ENCODE assay signal across 17 cellular contexts in the genomic region with DNA sequence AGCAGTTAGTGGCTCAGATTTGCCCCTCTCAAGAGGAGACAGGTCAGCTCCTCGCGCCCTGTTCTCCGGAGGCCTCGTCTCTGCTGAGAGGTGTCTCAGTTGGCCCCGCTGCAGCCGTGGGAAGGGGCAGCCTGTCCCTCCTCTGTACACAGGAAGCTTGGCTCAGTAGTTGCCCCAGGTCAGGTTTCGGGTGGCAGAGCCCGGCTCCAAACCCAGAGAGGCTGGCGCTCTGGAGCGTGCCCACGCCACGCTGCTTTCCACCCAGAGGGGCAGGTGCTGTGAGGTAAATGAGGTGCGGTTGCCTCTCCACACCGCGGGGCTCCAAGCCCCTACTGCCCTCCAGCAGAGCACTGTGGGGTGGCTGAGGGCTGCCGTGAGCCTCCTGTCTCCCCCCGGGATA. TPM values are rescaled to one million over a fixed set of nuclear protein-coding genes. Genes with fewer than 3 reads are reported as not detected.
DNase-seq lines count a peak whose midpoint lies in the region; ATAC-seq and TF ChIP-seq lines count a peak whose summit lies in the region.
"Had no signal": no experiment of that assay in that cellular context is flagged by ENCODE, and none has a peak within 500 bp of the region (broad histone marks: within the 10 kb centered on the region; RNA-seq: fewer than 3 reads in every experiment).

No MANE protein-coding gene starts in this region.

- CTCF ChIA-PET in naive thymus-derived CD4-positive, alpha-beta T cell (lab: Charles Lee), result interaction anchor here (1.5 to 3.9 kb wide), 4 partner anchors 30 to 62 kb away, joined by 4 to 29 read pairs (median 6); no protein-coding TSS in a partner anchor

- no peak overlapping the region for H3K4me3 Mint-ChIP-seq in naive thymus-derived CD4-positive, alpha-beta T cell
- H3K4me3 Mint-ChIP-seq: memory B cell had no signal

- no peak overlapping the region for H4K91ac ChIP-seq in trophoblast cell (ENCODE audit: low read depth, low read length)

- H3K9ac ChIP-seq in colonic mucosa (ENCODE audit: low read depth in 2 of 2, low read length in 2 of 2), result no peak overlapping the region
- H3K9ac ChIP-seq in trophoblast cell (ENCODE audit: low read length), result no peak overlapping the region

- no peak overlapping the region for H2AFZ ChIP-seq in trophoblast cell (ENCODE audit: insufficient read depth, low read length, poor library complexity)

- H3K79me2 ChIP-seq in trophoblast cell (ENCODE audit: control insufficient read depth, insufficient read depth, low read length, poor library complexity), result no peaks in the 10 kb centered on the region

- no peak overlapping the region for H2AK5ac ChIP-seq in trophoblast cell (ENCODE audit: low read length)

- DNase-seq in right atrium auricular region (ENCODE audit: low spot score) (no peak), cardiac septum (ENCODE audit: low spot score) (no peak), colonic mucosa (peak; percentile 14), trophoblast cell (no peak), KG1 (lab: John Stamatoyannopoulos, UW) (no peak)
- DNase-seq in naive thymus-derived CD4-positive, alpha-beta T cell, result no peak
- DNase-seq: activated gamma-delta T cell treated with Interleukin-2 at 50 U/mL for 16 hours, C1 segment of cervical spinal cord, kidney glomerular epithelial cell, NCI-H1092 had no signal

- peaks cover 9 to 41% (median 22%) of the 10 kb centered on the region in 7 donors for H3K4me1 Mint-ChIP-seq in naive thymus-derived CD4-positive, alpha-beta T cell

- H3K4me2 ChIP-seq in trophoblast cell (ENCODE audit: low read length), result no peak overlapping the region
- H3K4me2 ChIP-seq: smooth muscle cell had no signal

- H3K27ac Mint-ChIP-seq in naive thymus-derived CD4-positive, alpha-beta T cell, result peak overlapping the region in 5 of 9 donors; percentile 5 to 94 (median 59)
- H3K27ac Mint-ChIP-seq: memory B cell had no signal

- no peak for TF ChIP-seq CTCF in right atrium auricular region (IDR thresholded peaks at IDR 0.05)
- TF ChIP-seq CTCF in colonic mucosa (IDR thresholded peaks at IDR 0.05), result no peak

- no peak overlapping the region for H3K23ac ChIP-seq in trophoblast cell (ENCODE audit: low read length)

- no peak overlapping the region for H3K4me3 ChIP-seq in right atrium auricular region
- no peak overlapping the region for H3K4me3 ChIP-seq in colonic mucosa
- no peak overlapping the region for H3K4me3 ChIP-seq in naive thymus-derived CD4-positive, alpha-beta T cell (ENCODE audit: low read length)
- no peak overlapping the region for H3K4me3 ChIP-seq in trophoblast cell (ENCODE audit: low read depth, low read length)
- H3K4me3 ChIP-seq: body of pancreas, GM12878, smooth muscle cell had no signal

- POLR2A ChIA-PET in naive thymus-derived CD4-positive, alpha-beta T cell (lab: Charles Lee), result interaction anchor here (0.6 kb wide), 1 partner anchor 1675 kb away, joined by 7 read pairs; no protein-coding TSS in a partner anchor

- peak overlapping the region; percentile 58 to 79 for H3K27ac ChIP-seq in right atrium auricular region
- no peak overlapping the region for H3K27ac ChIP-seq in colonic mucosa
- no peak overlapping the region for H3K27ac ChIP-seq in naive thymus-derived CD4-positive, alpha-beta T cell (ENCODE audit: low read depth, low read length)
- no peak overlapping the region for H3K27ac ChIP-seq in trophoblast cell (ENCODE audit: low read depth, low read length)
- H3K27ac ChIP-seq: body of pancreas, HL-60, VCaP had no signal

- no peak overlapping the region for H4K8ac ChIP-seq in trophoblast cell (ENCODE audit: low read depth, low read length)

- no peak overlapping the region for H2BK5ac ChIP-seq in trophoblast cell (ENCODE audit: low read depth, low read length, poor library complexity)

- no peak overlapping the region for H2BK12ac ChIP-seq in trophoblast cell (ENCODE audit: low read length)

- H3K9me3 ChIP-seq in right atrium auricular region, result no peaks in the 10 kb centered on the region
- no peaks in the 10 kb centered on the region for H3K9me3 ChIP-seq in colonic mucosa
- H3K9me3 ChIP-seq in naive thymus-derived CD4-positive, alpha-beta T cell (ENCODE audit: control insufficient read depth in 2 of 3, low read length in 3 of 3), result no peaks in the 10 kb centered on the region
- no peaks in the 10 kb centered on the region for H3K9me3 ChIP-seq in trophoblast cell (ENCODE audit: insufficient read depth, low read depth, low read length)
- H3K9me3 ChIP-seq: body of pancreas had no signal

- intact Hi-C loops in cardiac septum (cut with DNase I), result loop anchor here (5.0 kb wide), 1 partner anchor 64 kb away; no protein-coding TSS in a partner anchor
- intact Hi-C loops in colonic mucosa (cut with DNase I), result no loop called here
- intact Hi-C loops in naive thymus-derived CD4-positive, alpha-beta T cell (cut with micrococcal nuclease), result loop anchor here in 1 of 2 donors (5.0 kb wide), 1 partner anchor 34 kb away; no protein-coding TSS in a partner anchor

- no peak overlapping the region for H4K12ac ChIP-seq in trophoblast cell (ENCODE audit: low read depth, low read length)

- peaks cover 12% of the 10 kb centered on the region for H3K36me3 ChIP-seq in right atrium auricular region
- no peaks in the 10 kb centered on the region for H3K36me3 ChIP-seq in colonic mucosa
- peaks cover 7 to 68% (median 15%) of the 10 kb centered on the region in 3 experiments for H3K36me3 ChIP-seq in naive thymus-derived CD4-positive, alpha-beta T cell (ENCODE audit: control insufficient read depth in 2 of 3, insufficient read depth in 3 of 3, low read length in 3 of 3)
- H3K36me3 ChIP-seq in trophoblast cell (ENCODE audit: control insufficient read depth in 1 of 2, insufficient read depth in 2 of 2, low read length in 2 of 2), result peaks cover 48 to 57% of the 10 kb centered on the region in 2 experiments

- H3K18ac ChIP-seq in trophoblast cell (ENCODE audit: low read length), result no peak overlapping the region

- no CpG with 5 or more reads among the region's 17 CpGs for WGBS in trophoblast cell (ENCODE audit: extremely low coverage, insufficient coverage, insufficient read length)

- peaks cover 9 to 44% (median 18%) of the 10 kb centered on the region in 5 donors for H3K36me3 Mint-ChIP-seq in naive thymus-derived CD4-positive, alpha-beta T cell

- no peak overlapping the region for H3K4ac ChIP-seq in trophoblast cell (ENCODE audit: low read depth, low read length)

- no peak overlapping the region for H2BK120ac ChIP-seq in trophoblast cell (ENCODE audit: insufficient read depth, low read length, poor library complexity)

- no peaks in the 10 kb centered on the region for H3K27me3 Mint-ChIP-seq in naive thymus-derived CD4-positive, alpha-beta T cell
- H3K27me3 Mint-ChIP-seq: memory B cell had no signal

- ATAC-seq in naive thymus-derived CD4-positive, alpha-beta T cell, result no peak
- ATAC-seq in GM21528 (IDR thresholded peaks at IDR 0.05; ENCODE audit: low FRiP score, unreplicated experiment), result no peak

- H3K4me1 ChIP-seq in right atrium auricular region, result peaks cover 0 to 48% of the 10 kb centered on the region in 2 donors
- peaks cover 8% of the 10 kb centered on the region for H3K4me1 ChIP-seq in colonic mucosa
- no peaks in the 10 kb centered on the region for H3K4me1 ChIP-seq in naive thymus-derived CD4-positive, alpha-beta T cell (ENCODE audit: control insufficient read depth in 2 of 2, insufficient read depth in 2 of 2, low read length in 2 of 2)
- H3K4me1 ChIP-seq in trophoblast cell (ENCODE audit: control insufficient read depth in 1 of 2, insufficient read depth in 2 of 2, low read length in 2 of 2), result peaks cover 0 to 4% of the 10 kb centered on the region in 2 experiments

- no peaks in the 10 kb centered on the region for H3K27me3 ChIP-seq in right atrium auricular region
- no peaks in the 10 kb centered on the region for H3K27me3 ChIP-seq in colonic mucosa
- H3K27me3 ChIP-seq in naive thymus-derived CD4-positive, alpha-beta T cell (ENCODE audit: control insufficient read depth in 2 of 2, insufficient read depth in 2 of 2, low read length in 2 of 2), result no peaks in the 10 kb centered on the region
- H3K27me3 ChIP-seq in trophoblast cell (ENCODE audit: insufficient read depth, low read length), result no peaks in the 10 kb centered on the region
- H3K27me3 ChIP-seq: body of pancreas had no signal

- peaks cover 2% of the 10 kb centered on the region for H3K79me1 ChIP-seq in trophoblast cell (ENCODE audit: low read length)

- no peak overlapping the region for H3K14ac ChIP-seq in trophoblast cell (ENCODE audit: low read length)

- peaks cover 0 to 2% (median 0%) of the 10 kb centered on the region in 11 donors for H3K9me3 Mint-ChIP-seq in naive thymus-derived CD4-positive, alpha-beta T cell
- H3K9me3 Mint-ChIP-seq: memory B cell had no signal

RNA-seq across cellular contexts. Expression of gene DYNLT1, which starts 16.0 kb away (rescaled TPM):
- 10 to 100 TPM; 57.3 to 91.5 TPM for total RNA-seq in right atrium auricular region
- 131 TPM for total RNA-seq in cardiac septum
- 100 to 1,000 TPM; 140 to 166 TPM for total RNA-seq in colonic mucosa
- total RNA-seq in naive thymus-derived CD4-positive, alpha-beta T cell, result 100 to 1,000 TPM in 2 of 5 experiments, 10 to 100 TPM in 3; 66.4 to 122 (median 75.9) TPM
- polyA plus RNA-seq in naive thymus-derived CD4-positive, alpha-beta T cell, result 10 to 100 TPM; 81.6 to 95.6 TPM
- polyA plus RNA-seq in trophoblast cell (2013), result 244 and 246 TPM in 2 replicates

RNA-seq across cellular contexts. Expression of gene SYTL3, which starts 21.3 kb away (rescaled TPM):
- 1 to 10 TPM; 4.2 to 5.6 TPM for total RNA-seq in right atrium auricular region
- total RNA-seq in cardiac septum, result 5.7 TPM
- 1 to 10 TPM; 1.1 to 3.1 TPM for total RNA-seq in colonic mucosa
- total RNA-seq in naive thymus-derived CD4-positive, alpha-beta T cell, result 10 to 100 TPM; 25.8 to 67.0 (median 31.1) TPM
- polyA plus RNA-seq in naive thymus-derived CD4-positive, alpha-beta T cell, result 10 to 100 TPM; 13.4 to 27.3 TPM
- 2.7 and 2.9 TPM in 2 replicates for polyA plus RNA-seq in trophoblast cell (2013)

Comparison
In these comparisons a context has a peak if more than half of its experiments do, and no peak if none do; other contexts are left out.
1. H3K27ac ChIP-seq: peak in right atrium auricular region (2 of 2); none in colonic mucosa (single experiment), naive thymus-derived CD4-positive, alpha-beta T cell (single experiment) and trophoblast cell (single experiment).